24 cellular contexts compared by ENCODE assay signal in the genomic region with DNA sequence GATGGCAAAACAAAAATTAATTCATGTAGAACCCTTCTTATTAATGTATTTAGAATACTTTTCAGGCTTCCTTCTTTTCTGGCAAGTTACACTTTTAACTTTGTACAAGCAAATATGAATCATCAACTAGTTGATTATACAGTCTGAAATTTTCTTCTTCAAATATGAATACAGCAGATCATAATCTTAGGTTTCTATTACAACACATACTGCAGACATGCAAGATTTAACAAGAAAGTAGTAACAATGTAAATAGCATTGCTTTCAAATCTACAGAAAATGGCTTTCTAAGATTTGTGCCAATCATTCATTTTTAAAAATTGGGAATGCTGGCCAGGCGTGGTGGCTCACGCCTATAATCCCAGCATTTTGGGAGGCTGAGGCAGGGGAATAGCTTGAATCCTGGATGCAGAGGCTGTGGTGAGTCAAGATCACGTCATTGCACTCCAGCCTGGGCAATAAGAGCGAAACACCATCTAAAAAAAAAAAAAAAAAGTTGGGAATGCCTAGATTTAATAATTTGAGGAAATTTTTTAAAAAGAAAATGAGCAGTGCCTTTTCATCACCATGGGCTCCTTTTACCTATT.
DNase-seq lines count a peak whose midpoint lies in the region; ATAC-seq, FAIRE-seq and TF ChIP-seq lines count a peak whose summit lies in the region.
"Had no signal": no experiment of that assay in that cellular context is flagged by ENCODE, and none has a peak within 500 bp of the region (broad histone marks: within the 10 kb centered on the region; RNA-seq: fewer than 3 reads in every experiment).

No MANE protein-coding gene starts in this region.

- no peak overlapping the region for H3K4me3 ChIP-seq in bronchial epithelial cell (ENCODE audit: low read depth, low read length)
- H3K4me3 ChIP-seq: smooth muscle cell had no signal

- TF ChIP-seq CTCF in bronchial epithelial cell (IDR thresholded peaks at IDR 0.05; ENCODE audit: insufficient read depth, low read length, severe bottlenecking) = no peak

- DNase-seq in EL (peak; percentile 55), NCI-H226 (peak; percentile 49), bronchial epithelial cell (ENCODE audit: low read depth) (peak; percentile 58), hepatic stellate cell (ENCODE audit: low spot score) (peak; percentile 13), NOMO-1 (lab: John Stamatoyannopoulos, UW; ENCODE audit: unreplicated experiment in 2 of 2) (no peak), NCI-H2196 treated with DMSO at 0.1 percent for 48 hours (lab: John Stamatoyannopoulos, UW; ENCODE audit: unreplicated experiment) (no peak)
- DNase-seq in activated CD4-positive, alpha-beta T cell treated with anti-CD3 and anti-CD28 coated beads, Interleukin-2, amount 50 U/mL, for 4 hours = no peak
- DNase-seq: activated CD8-positive, alpha-beta memory T cell treated with anti-CD3 and anti-CD28 coated beads for 24 hours; activated naive CD4-positive, alpha-beta T cell treated with Interleukin-2 at 50 U/mL for 16 hours; activated T-cell treated with anti-CD3 and anti-CD28 coated beads, Interleukin-2, amount 50 U/mL, for 24 hours; amygdala; CD4-positive, alpha-beta T cell; central memory CD4-positive, alpha-beta T cell; DMS 273 treated with DMSO at 0.1 percent for 48 hours; GDM1; kidney glomerular epithelial cell; NCI-H1105 treated with DMSO at 0.1 percent for 48 hours; NCI-H510A treated with DMSO at 0.1 percent for 48 hours; stimulated activated CD4-positive, alpha-beta T cell treated with anti-CD3 and anti-CD28 coated beads, Interleukin-2, amount 100 ng/mL, for 48 hours; stimulated activated naive B cell treated with anti-CD40 and anti-IgM and Interleukin-4, amounts not matched to agents 10 μg/mL and 1 μg/mL and 100 μg/mL, for 72 hours had no signal

- no peaks in the 10 kb centered on the region for H3K36me3 ChIP-seq in bronchial epithelial cell (ENCODE audit: control insufficient read depth, insufficient read depth, low read length)

- ATAC-seq in HG02759 (IDR thresholded peaks at IDR 0.05; ENCODE audit: unreplicated experiment) = no peak
- ATAC-seq: activated CD4-positive, CD25-positive, alpha-beta regulatory T cell treated with anti-CD3 and anti-CD28 coated beads, Interleukin-2, amount 50 U/mL, for 24 hours; HepG2; stimulated activated naive B cell treated with anti-CD40 and anti-IgM and Interleukin-4, amounts not matched to agents 10 μg/mL and 1 μg/mL and 100 μg/mL, for 72 hours had no signal

- no peaks in the 10 kb centered on the region for H3K27me3 ChIP-seq in bronchial epithelial cell (ENCODE audit: control insufficient read depth, insufficient read depth, low read length)

- FAIRE-seq in bronchial epithelial cell (lab: Jason Lieb, UNC) = no peak
- FAIRE-seq: HepG2 had no signal

Comparison
In these comparisons a context has a peak if more than half of its experiments do, and no peak if none do; other contexts are left out.
1. DNase-seq: peak in EL (single experiment), NCI-H226 (single experiment), bronchial epithelial cell (single experiment) and hepatic stellate cell (single experiment); none in NOMO-1 (0 of 2), NCI-H2196 treated with DMSO at 0.1 percent for 48 hours (single experiment) and activated CD4-positive, alpha-beta T cell treated with anti-CD3 and anti-CD28 coated beads, Interleukin-2, amount 50 U/mL, for 4 hours (0 of 2).